Comparison of ENCODE assay signal across 1 cellular context in the genomic region with DNA sequence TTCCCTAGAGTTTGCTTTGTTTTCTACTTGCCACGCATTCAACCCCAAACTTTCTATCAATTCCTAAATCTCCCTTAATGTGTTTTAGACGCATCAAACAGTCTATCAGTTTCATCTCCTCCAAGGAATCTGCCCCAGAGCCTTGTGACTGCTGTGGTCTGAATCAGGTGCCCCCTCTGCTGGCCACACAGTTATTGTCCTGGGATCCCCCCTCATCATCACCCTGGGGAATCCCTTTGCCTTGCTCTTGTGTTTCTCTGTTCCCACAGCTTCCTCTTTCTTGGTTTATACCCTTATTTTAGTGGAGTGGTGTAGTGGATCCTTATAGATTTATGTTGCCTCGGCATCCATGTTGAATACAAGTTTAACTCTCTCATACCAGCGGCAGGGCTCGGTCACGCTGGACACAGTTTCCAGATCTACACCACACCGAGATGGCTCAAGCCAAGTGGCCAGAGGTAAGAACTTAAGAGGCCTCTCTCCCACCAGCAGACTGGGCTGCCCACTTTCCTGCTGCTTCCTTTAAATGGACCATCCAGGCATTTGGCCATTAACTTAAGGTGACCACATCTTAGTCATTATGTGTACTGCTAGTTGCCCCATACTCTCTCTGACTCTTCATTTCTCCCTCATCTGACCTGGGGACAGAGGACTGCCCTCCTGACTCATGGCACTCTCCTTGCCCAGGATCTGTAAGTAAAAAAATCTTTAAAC.
TF ChIP-seq lines count a peak whose summit lies in the region.

No MANE protein-coding gene starts in this region.

TF ChIP-seq in GM12878, 131 proteins besides CTCF, POLR2A, EP300 and RAD21 (continued from another document and continues in another):
- TF ChIP-seq, protein P1, sequence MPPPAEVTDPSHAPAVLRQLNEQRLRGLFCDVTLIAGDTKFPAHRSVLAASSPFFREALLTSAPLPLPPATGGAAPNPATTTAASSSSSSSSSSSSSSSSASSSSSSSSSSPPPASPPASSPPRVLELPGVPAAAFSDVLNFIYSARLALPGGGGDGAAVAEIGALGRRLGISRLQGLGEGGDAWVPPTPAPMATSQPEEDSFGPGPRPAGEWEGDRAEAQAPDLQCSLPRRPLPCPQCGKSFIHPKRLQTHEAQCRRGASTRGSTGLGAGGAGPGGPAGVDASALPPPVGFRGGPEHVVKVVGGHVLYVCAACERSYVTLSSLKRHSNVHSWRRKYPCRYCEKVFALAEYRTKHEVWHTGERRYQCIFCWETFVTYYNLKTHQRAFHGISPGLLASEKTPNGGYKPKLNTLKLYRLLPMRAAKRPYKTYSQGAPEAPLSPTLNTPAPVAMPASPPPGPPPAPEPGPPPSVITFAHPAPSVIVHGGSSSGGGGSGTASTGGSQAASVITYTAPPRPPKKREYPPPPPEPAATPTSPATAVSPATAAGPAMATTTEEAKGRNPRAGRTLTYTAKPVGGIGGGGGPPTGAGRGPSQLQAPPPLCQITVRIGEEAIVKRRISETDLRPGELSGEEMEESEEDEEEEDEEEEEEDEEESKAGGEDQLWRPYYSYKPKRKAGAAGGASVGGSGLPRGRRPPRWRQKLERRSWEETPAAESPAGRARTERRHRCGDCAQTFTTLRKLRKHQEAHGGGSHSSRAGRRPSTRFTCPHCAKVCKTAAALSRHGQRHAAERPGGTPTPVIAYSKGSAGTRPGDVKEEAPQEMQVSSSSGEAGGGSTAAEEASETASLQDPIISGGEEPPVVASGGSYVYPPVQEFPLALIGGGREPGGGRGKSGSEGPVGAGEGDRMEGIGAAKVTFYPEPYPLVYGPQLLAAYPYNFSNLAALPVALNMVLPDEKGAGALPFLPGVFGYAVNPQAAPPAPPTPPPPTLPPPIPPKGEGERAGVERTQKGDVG (CRISPR knock-in tag; IDR thresholded peaks at IDR 0.05), result no peak
- no peak for TF ChIP-seq USF2 (IDR thresholded peaks at IDR 0.05; ENCODE audit: borderline replicate concordance, low read depth, low read length)
- peak; percentile 92 for TF ChIP-seq RUNX3 (IDR thresholded peaks at IDR 0.05; ENCODE audit: low read length)
- TF ChIP-seq HDAC2 (IDR thresholded peaks at IDR 0.05), result no peak
- peak; percentile 84 for TF ChIP-seq CREM (IDR thresholded peaks at IDR 0.05; ENCODE audit: low read depth)
- TF ChIP-seq MYC (IDR thresholded peaks at IDR 0.05; ENCODE audit: insufficient read depth, insufficient read length, insufficient replicate concordance, low read length, severe bottlenecking), result no peak
- TF ChIP-seq PAX5 (IDR thresholded peaks at IDR 0.05; ENCODE audit: borderline replicate concordance, low read depth, low read length), result peak; percentile 44; the same call in 1 of the 2 replicates
- TF ChIP-seq KDM1A (IDR thresholded peaks at IDR 0.05; ENCODE audit: borderline replicate concordance), result no peak
- TF ChIP-seq YY1 (IDR thresholded peaks at IDR 0.05; ENCODE audit: low read depth, low read length), result 0 out of 2 replicates have a peak, but pooled peaks have one; percentile 56
- TF ChIP-seq CBX5 (IDR thresholded peaks at IDR 0.05; ENCODE audit: low read depth), result no peak
- no peak for TF ChIP-seq NFXL1 (IDR thresholded peaks at IDR 0.05; ENCODE audit: borderline replicate concordance)
- TF ChIP-seq ATF7 (IDR thresholded peaks at IDR 0.05; ENCODE audit: low read depth), result peak; percentile 83
- TF ChIP-seq, protein P2, sequence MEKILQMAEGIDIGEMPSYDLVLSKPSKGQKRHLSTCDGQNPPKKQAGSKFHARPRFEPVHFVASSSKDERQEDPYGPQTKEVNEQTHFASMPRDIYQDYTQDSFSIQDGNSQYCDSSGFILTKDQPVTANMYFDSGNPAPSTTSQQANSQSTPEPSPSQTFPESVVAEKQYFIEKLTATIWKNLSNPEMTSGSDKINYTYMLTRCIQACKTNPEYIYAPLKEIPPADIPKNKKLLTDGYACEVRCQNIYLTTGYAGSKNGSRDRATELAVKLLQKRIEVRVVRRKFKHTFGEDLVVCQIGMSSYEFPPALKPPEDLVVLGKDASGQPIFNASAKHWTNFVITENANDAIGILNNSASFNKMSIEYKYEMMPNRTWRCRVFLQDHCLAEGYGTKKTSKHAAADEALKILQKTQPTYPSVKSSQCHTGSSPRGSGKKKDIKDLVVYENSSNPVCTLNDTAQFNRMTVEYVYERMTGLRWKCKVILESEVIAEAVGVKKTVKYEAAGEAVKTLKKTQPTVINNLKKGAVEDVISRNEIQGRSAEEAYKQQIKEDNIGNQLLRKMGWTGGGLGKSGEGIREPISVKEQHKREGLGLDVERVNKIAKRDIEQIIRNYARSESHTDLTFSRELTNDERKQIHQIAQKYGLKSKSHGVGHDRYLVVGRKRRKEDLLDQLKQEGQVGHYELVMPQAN (conservative IDR thresholded peaks at IDR 0.05), result no peak
- no peak for TF ChIP-seq ZNF24 (IDR thresholded peaks at IDR 0.05)
- no peak for TF ChIP-seq ZBTB11 (CRISPR knock-in tag; IDR thresholded peaks at IDR 0.05)
- TF ChIP-seq NR2F1 (conservative IDR thresholded peaks at IDR 0.05), result peak; percentile 32; the same call in 1 of the 2 replicates
- no peak for TF ChIP-seq MXI1 (IDR thresholded peaks at IDR 0.05; ENCODE audit: low read depth, low read length)
- TF ChIP-seq STAT3 (IDR thresholded peaks at IDR 0.05; ENCODE audit: low read depth, low read length), result 0 out of 2 replicates have a peak, but pooled peaks have one; percentile 72
- TF ChIP-seq SIX5 (IDR thresholded peaks at IDR 0.05; ENCODE audit: low read depth, low read length, severe bottlenecking), result no peak
- TF ChIP-seq, protein P3, sequence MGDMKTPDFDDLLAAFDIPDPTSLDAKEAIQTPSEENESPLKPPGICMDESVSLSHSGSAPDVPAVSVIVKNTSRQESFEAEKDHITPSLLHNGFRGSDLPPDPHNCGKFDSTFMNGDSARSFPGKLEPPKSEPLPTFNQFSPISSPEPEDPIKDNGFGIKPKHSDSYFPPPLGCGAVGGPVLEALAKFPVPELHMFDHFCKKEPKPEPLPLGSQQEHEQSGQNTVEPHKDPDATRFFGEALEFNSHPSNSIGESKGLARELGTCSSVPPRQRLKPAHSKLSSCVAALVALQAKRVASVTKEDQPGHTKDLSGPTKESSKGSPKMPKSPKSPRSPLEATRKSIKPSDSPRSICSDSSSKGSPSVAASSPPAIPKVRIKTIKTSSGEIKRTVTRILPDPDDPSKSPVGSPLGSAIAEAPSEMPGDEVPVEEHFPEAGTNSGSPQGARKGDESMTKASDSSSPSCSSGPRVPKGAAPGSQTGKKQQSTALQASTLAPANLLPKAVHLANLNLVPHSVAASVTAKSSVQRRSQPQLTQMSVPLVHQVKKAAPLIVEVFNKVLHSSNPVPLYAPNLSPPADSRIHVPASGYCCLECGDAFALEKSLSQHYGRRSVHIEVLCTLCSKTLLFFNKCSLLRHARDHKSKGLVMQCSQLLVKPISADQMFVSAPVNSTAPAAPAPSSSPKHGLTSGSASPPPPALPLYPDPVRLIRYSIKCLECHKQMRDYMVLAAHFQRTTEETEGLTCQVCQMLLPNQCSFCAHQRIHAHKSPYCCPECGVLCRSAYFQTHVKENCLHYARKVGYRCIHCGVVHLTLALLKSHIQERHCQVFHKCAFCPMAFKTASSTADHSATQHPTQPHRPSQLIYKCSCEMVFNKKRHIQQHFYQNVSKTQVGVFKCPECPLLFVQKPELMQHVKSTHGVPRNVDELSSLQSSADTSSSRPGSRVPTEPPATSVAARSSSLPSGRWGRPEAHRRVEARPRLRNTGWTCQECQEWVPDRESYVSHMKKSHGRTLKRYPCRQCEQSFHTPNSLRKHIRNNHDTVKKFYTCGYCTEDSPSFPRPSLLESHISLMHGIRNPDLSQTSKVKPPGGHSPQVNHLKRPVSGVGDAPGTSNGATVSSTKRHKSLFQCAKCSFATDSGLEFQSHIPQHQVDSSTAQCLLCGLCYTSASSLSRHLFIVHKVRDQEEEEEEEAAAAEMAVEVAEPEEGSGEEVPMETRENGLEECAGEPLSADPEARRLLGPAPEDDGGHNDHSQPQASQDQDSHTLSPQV (IDR thresholded peaks at IDR 0.05), result no peak
- TF ChIP-seq BCL11A (IDR thresholded peaks at IDR 0.05; ENCODE audit: low read depth, low read length), result 0 out of 2 replicates have a peak, but pooled peaks have one; percentile 38
- TF ChIP-seq NFYA (IDR thresholded peaks at IDR 0.05; ENCODE audit: borderline replicate concordance, low read depth, low read length), result no peak
- peak; percentile 86; the same call in 1 of the 2 replicates for TF ChIP-seq SMC3 (IDR thresholded peaks at IDR 0.05; ENCODE audit: borderline replicate concordance, low read length)
- no peak for TF ChIP-seq SUPT20H (IDR thresholded peaks at IDR 0.05; ENCODE audit: borderline replicate concordance, control insufficient read depth, low read depth, low read length)
- 0 out of 2 replicates have a peak, but pooled peaks have one; percentile 32 for TF ChIP-seq PAX8 (IDR thresholded peaks at IDR 0.05)
- TF ChIP-seq MTA3 (IDR thresholded peaks at IDR 0.05; ENCODE audit: borderline replicate concordance, low read length), result no peak
- TF ChIP-seq YBX1 (IDR thresholded peaks at IDR 0.05), result no peak
- TF ChIP-seq TCF12 (IDR thresholded peaks at IDR 0.05; ENCODE audit: low read depth, low read length), result peak; percentile 44; the same call in 1 of the 2 replicates
- peak; percentile 75 for TF ChIP-seq MLLT1 (IDR thresholded peaks at IDR 0.05)
- TF ChIP-seq, protein P4, sequence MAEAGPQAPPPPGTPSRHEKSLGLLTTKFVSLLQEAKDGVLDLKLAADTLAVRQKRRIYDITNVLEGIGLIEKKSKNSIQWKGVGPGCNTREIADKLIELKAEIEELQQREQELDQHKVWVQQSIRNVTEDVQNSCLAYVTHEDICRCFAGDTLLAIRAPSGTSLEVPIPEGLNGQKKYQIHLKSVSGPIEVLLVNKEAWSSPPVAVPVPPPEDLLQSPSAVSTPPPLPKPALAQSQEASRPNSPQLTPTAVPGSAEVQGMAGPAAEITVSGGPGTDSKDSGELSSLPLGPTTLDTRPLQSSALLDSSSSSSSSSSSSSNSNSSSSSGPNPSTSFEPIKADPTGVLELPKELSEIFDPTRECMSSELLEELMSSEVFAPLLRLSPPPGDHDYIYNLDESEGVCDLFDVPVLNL (IDR thresholded peaks at IDR 0.05; ENCODE audit: low read depth, low read length), result no peak
- peak; percentile 35; the same call in 1 of the 2 replicates for TF ChIP-seq NFIC (IDR thresholded peaks at IDR 0.05; ENCODE audit: low read depth, low read length)
- TF ChIP-seq MTA2 (IDR thresholded peaks at IDR 0.05; ENCODE audit: low read depth), result peak; percentile 77
- TF ChIP-seq, protein P5, sequence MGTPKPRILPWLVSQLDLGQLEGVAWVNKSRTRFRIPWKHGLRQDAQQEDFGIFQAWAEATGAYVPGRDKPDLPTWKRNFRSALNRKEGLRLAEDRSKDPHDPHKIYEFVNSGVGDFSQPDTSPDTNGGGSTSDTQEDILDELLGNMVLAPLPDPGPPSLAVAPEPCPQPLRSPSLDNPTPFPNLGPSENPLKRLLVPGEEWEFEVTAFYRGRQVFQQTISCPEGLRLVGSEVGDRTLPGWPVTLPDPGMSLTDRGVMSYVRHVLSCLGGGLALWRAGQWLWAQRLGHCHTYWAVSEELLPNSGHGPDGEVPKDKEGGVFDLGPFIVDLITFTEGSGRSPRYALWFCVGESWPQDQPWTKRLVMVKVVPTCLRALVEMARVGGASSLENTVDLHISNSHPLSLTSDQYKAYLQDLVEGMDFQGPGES (IDR thresholded peaks at IDR 0.05), result no peak
- peak; percentile 92 for TF ChIP-seq IKZF1 (conservative IDR thresholded peaks at IDR 0.05)
- peak; percentile 77 for TF ChIP-seq CBFB (IDR thresholded peaks at IDR 0.05; ENCODE audit: low read depth)
- no peak for TF ChIP-seq ELK1 (IDR thresholded peaks at IDR 0.05; ENCODE audit: low read depth, low read length)
- TF ChIP-seq RCOR1 (conservative IDR thresholded peaks at IDR 0.05; ENCODE audit: low read depth, low read length), result no peak
- 0 out of 2 replicates have a peak, but pooled peaks have one; percentile 35 for TF ChIP-seq SIN3A (IDR thresholded peaks at IDR 0.05; ENCODE audit: low read depth, low read length)
